ENCODE assay signal across 20 cellular contexts in the genomic region with DNA sequence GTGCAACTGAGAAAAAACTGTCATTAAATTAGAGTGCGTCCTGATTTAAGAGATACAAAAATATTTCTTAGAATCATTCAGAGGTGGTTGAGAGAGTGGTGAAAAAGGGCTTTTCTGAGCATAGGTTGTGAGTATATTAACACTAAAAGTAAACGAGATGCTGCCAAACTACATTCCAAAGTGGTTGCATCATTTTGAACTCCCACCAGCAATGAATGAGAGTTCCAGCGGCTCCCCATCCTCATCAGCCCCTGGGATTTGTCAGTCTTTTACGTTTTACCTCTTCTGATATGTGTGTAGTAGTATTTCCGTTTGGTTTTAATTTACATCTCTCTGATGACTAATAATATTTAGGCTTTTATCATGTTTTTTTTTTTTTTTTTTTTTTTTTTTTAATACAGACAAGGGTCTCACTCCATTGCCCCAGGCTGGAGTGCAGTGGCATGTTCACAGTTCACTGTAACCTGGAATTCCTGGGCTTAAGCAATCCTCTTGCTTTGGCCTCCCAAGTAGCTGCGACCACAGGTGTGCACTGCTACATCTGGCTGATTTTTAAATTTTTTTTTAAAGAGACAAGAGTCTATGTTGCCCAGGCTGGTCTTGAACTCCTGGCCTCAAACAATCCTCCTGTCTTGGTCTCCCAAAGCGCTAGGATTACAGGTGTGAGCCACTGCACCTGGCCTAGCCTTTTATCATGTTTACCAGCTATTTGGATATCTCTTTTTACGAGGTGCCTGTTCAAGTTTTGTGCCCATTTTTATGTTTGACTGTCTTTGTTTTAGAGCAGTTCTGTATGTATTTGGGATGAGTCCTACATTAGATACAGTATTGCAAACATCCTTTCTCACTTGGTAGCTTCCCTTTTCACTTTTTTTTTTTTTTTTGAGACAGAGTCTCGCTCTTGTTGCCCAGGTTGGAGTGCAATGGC. TPM values are rescaled to one million over a fixed set of nuclear protein-coding genes. Genes with fewer than 3 reads are reported as not detected.
DNase-seq lines count a peak whose midpoint lies in the region; ATAC-seq and TF ChIP-seq lines count a peak whose summit lies in the region.
"Had no signal": no experiment of that assay in that cellular context is flagged by ENCODE, and none has a peak within 500 bp of the region (broad histone marks: within the 10 kb centered on the region; RNA-seq: fewer than 3 reads in every experiment).

No MANE protein-coding gene starts in this region.

- intact Hi-C loops in Calu3 (cut with micrococcal nuclease; ENCODE audit: unreplicated experiment) (no loop called here), vagina (cut with DNase I) (no loop called here), spleen (cut with DNase I; ENCODE audit: low total_unique reads) (no loop called here)

- peak; percentile 46 for DNase-seq in Calu3
- peak; percentile 15 for DNase-seq in LoVo (ENCODE audit: low spot score)
- peak; percentile 26 for DNase-seq in brain microvascular endothelial cell
- peak; percentile 26 for DNase-seq in left kidney (ENCODE audit: low read depth, low spot score)
- DNase-seq in vagina (ENCODE audit: extremely low spot score in 2 of 2): no peak
- DNase-seq in spleen: no peak
- DNase-seq: activated CD8-positive, alpha-beta T cell treated with anti-CD3 and anti-CD28 coated beads, Interleukin-2, amount 10 ng/mL, durations not matched to agents 7 days and 5 days; dorsolateral prefrontal cortex; GOT3; NCI-H2029; SHP77 treated with DMSO at 0.1 percent for 48 hours; sigmoid colon had no signal

- no TSS peak for BruUV-seq in Calu3 (replicated peaks; lab: Mats Ljungman, UMichigan)

- TF ChIP-seq POLR2A in vagina (IDR thresholded peaks at IDR 0.05) (no peak), spleen (IDR thresholded peaks at IDR 0.05) (no peak)

- in situ Hi-C loops in brain microvascular endothelial cell (cut with HindIII; ENCODE audit: low pct_ligation_motif_present, low sequenced_read_pairs): no loop called here

- CTCF ChIA-PET in Calu3 (lab: Charles Lee): no interaction called here

- H3K27me3 ChIP-seq in brain microvascular endothelial cell (replicated peaks) (no peaks in the 10 kb centered on the region), vagina (no peaks in the 10 kb centered on the region), spleen (replicated peaks in 1 of 7) (no peaks in the 10 kb centered on the region)
- H3K27me3 ChIP-seq: neural progenitor cell, sigmoid colon had no signal

- H3K4me3 Mint-ChIP-seq in Calu3 (ENCODE audit: low read depth, unreplicated experiment): no peak overlapping the region
- H3K4me3 Mint-ChIP-seq: activated CD8-positive, alpha-beta T cell treated with anti-CD3 and anti-CD28 coated beads, Interleukin-2, amount 10 ng/mL, durations not matched to agents 7 days and 5 days; activated T-helper 17 cell treated with anti-CD3 and anti-CD28 coated beads, Interleukin-2, amount 50 U/mL, for 72 hours; neural progenitor cell; stimulated activated effector memory CD8-positive, alpha-beta T cell treated with anti-CD3 and anti-CD28 coated beads, Interleukin-12 subunit alpha, Interleukin-12 subunit beta, amount 100 ng/mL, for 72 hours had no signal

- H3K36me3 Mint-ChIP-seq in Calu3 (ENCODE audit: insufficient read depth, unreplicated experiment): no peaks in the 10 kb centered on the region
- H3K36me3 Mint-ChIP-seq: neural progenitor cell had no signal

- no peaks in the 10 kb centered on the region for H3K4me1 ChIP-seq in vagina
- no peaks in the 10 kb centered on the region for H3K4me1 ChIP-seq in spleen
- H3K4me1 ChIP-seq: neural progenitor cell, sigmoid colon had no signal

- H3K27ac Mint-ChIP-seq in Calu3 (ENCODE audit: unreplicated experiment): no peak overlapping the region
- H3K27ac Mint-ChIP-seq: activated CD8-positive, alpha-beta T cell treated with anti-CD3 and anti-CD28 coated beads, Interleukin-2, amount 10 ng/mL, durations not matched to agents 7 days and 5 days; activated T-helper 17 cell treated with anti-CD3 and anti-CD28 coated beads, Interleukin-2, amount 50 U/mL, for 72 hours; neural progenitor cell; stimulated activated effector memory CD8-positive, alpha-beta T cell treated with anti-CD3 and anti-CD28 coated beads, Interleukin-12 subunit alpha, Interleukin-12 subunit beta, amount 100 ng/mL, for 72 hours had no signal

- H3K27me3 Mint-ChIP-seq in Calu3 (ENCODE audit: unreplicated experiment): peaks cover 2% of the 10 kb centered on the region
- H3K27me3 Mint-ChIP-seq: activated T-helper 17 cell treated with anti-CD3 and anti-CD28 coated beads, Interleukin-2, amount 50 U/mL, for 72 hours had no signal

- WGBS in spleen, 5 donors: 72 to 83% (median 75%) methylated on average over 9 of the region's 9 CpGs

- ATAC-seq in GM18517 (IDR thresholded peaks at IDR 0.05; ENCODE audit: unreplicated experiment): no peak
- no peak for ATAC-seq in HG02885 (IDR thresholded peaks at IDR 0.05; ENCODE audit: poor library complexity, unreplicated experiment)
- ATAC-seq: activated CD8-positive, alpha-beta T cell treated with anti-CD3 and anti-CD28 coated beads, Interleukin-2, amount 10 ng/mL, durations not matched to agents 7 days and 5 days; activated T-helper 17 cell treated with anti-CD3 and anti-CD28 coated beads, Interleukin-2, amount 50 U/mL, for 72 hours; stimulated activated effector memory CD8-positive, alpha-beta T cell treated with anti-CD3 and anti-CD28 coated beads, Interleukin-12 subunit alpha, Interleukin-12 subunit beta, amount 100 ng/mL, for 72 hours had no signal

- H3K4me3 ChIP-seq in brain microvascular endothelial cell (ENCODE audit: low read depth, low read length) (no peak overlapping the region), vagina (no peak overlapping the region), spleen (no peak overlapping the region)
- H3K4me3 ChIP-seq: dorsolateral prefrontal cortex, lung, neural progenitor cell, sigmoid colon had no signal

- no peak for TF ChIP-seq CTCF in Calu3 (IDR thresholded peaks at IDR 0.05; ENCODE audit: unreplicated experiment)
- no peak for TF ChIP-seq CTCF in brain microvascular endothelial cell (IDR thresholded peaks at IDR 0.05; ENCODE audit: low read depth, low read length, missing control alignments)
- no peak for TF ChIP-seq CTCF in vagina (IDR thresholded peaks at IDR 0.05)
- TF ChIP-seq CTCF in spleen (IDR thresholded peaks at IDR 0.05 in 8 of 11, conservative IDR thresholded peaks at IDR 0.05 in 3 of 11): no peak

- H3K9me3 ChIP-seq in vagina (no peaks in the 10 kb centered on the region), spleen (peaks cover 0 to 33% (median 16%) of the 10 kb centered on the region in 8 donors)

- H3K36me3 ChIP-seq in brain microvascular endothelial cell (replicated peaks) (no peaks in the 10 kb centered on the region), vagina (no peaks in the 10 kb centered on the region), spleen (no peaks in the 10 kb centered on the region)
- H3K36me3 ChIP-seq: sigmoid colon had no signal

- peaks cover 14% of the 10 kb centered on the region for H3K4me1 Mint-ChIP-seq in Calu3 (ENCODE audit: low read depth, unreplicated experiment)
- H3K4me1 Mint-ChIP-seq: activated T-helper 17 cell treated with anti-CD3 and anti-CD28 coated beads, Interleukin-2, amount 50 U/mL, for 72 hours; neural progenitor cell; stimulated activated effector memory CD8-positive, alpha-beta T cell treated with anti-CD3 and anti-CD28 coated beads, Interleukin-12 subunit alpha, Interleukin-12 subunit beta, amount 100 ng/mL, for 72 hours had no signal

- H3K27ac ChIP-seq in brain microvascular endothelial cell (no peak overlapping the region), vagina (no peak overlapping the region), spleen (no peak overlapping the region)
- H3K27ac ChIP-seq: dorsolateral prefrontal cortex, neural progenitor cell, sigmoid colon had no signal

- H3K9me3 Mint-ChIP-seq in Calu3 (ENCODE audit: low read depth, unreplicated experiment): no peaks in the 10 kb centered on the region
- H3K9me3 Mint-ChIP-seq: activated T-helper 17 cell treated with anti-CD3 and anti-CD28 coated beads, Interleukin-2, amount 50 U/mL, for 72 hours; stimulated activated effector memory CD8-positive, alpha-beta T cell treated with anti-CD3 and anti-CD28 coated beads, Interleukin-12 subunit alpha, Interleukin-12 subunit beta, amount 100 ng/mL, for 72 hours had no signal

RNA-seq across cellular contexts. Expression of a gene that starts 17.0 kb away (rescaled TPM):
- total RNA-seq in Calu3 (2022) (not detected in 2 replicates), vagina (not detected), spleen (not detected)
- not detected for polyA plus RNA-seq in spleen
- total RNA-seq: activated CD8-positive, alpha-beta T cell treated with anti-CD3 and anti-CD28 coated beads, Interleukin-2, amount 10 ng/mL, durations not matched to agents 7 days and 5 days; activated T-helper 17 cell treated with anti-CD3 and anti-CD28 coated beads, Interleukin-2, amount 50 U/mL, for 72 hours; fibroblast of lung; sigmoid colon had no signal
- polyA plus RNA-seq: AG04450, fibroblast of lung had no signal

RNA-seq across cellular contexts. Expression of a gene that starts 31.2 kb away (rescaled TPM):
- total RNA-seq in Calu3 (2022): 16.0 and 19.6 TPM in 2 replicates
- total RNA-seq in vagina: 37.3 TPM
- total RNA-seq in spleen: 10 to 100 TPM; 20.3 to 32.9 (median 25.0) TPM
- polyA plus RNA-seq in spleen: 10 to 100 TPM; 21.1 to 24.2 (median 21.5) TPM

RNA-seq across cellular contexts. Expression of a gene that starts 59.6 kb away (rescaled TPM):
- total RNA-seq in Calu3 (2022) (13.6 and 15.8 TPM in 2 replicates), vagina (14.5 TPM), spleen (10 to 100 TPM; 24.5 to 45.8 (median 30.0) TPM)
- polyA plus RNA-seq in spleen: 10 to 100 TPM; 20.4 to 66.5 (median 47.5) TPM

Comparison
In these comparisons a context has a peak if more than half of its experiments do, and no peak if none do; other contexts are left out.
1. DNase-seq: peak in Calu3 (single experiment), LoVo (single experiment), brain microvascular endothelial cell (single experiment) and left kidney (single experiment); none in vagina (0 of 2) and spleen (single experiment).